ENCODE assay signal across 33 cellular contexts in the genomic region with DNA sequence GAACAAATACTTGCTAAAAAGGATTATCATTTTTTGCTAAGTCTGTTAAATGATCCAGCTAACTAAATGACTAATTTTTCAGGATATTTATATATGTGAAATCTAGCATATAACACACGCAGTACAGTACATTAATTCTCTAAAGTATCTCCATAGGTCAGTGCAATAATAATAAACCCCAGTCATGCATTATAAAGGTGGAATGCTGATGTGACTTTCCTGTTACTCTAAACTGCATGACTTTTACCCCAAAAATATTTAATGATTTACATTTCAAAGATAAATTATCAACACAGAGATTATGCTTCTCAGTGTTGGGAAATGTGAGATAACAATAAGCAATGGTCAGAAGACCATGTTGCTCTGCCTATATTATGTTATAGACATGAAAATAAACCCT.
"Had no signal": no experiment of that assay in that cellular context is flagged by ENCODE, and none has a peak within 500 bp of the region (broad histone marks: within the 10 kb centered on the region; RNA-seq: fewer than 3 reads in every experiment).

No MANE protein-coding gene starts in this region.

- H3K9me3 ChIP-seq: Peyer's patch had no signal

- H3K27ac ChIP-seq: brain microvascular endothelial cell, KMS-11, Peyer's patch, RWPE1, WERI-Rb-1 had no signal

- H3K4me3 ChIP-seq: Peyer's patch had no signal

- DNase-seq: activated CD4-positive, alpha-beta T cell treated with anti-CD3 and anti-CD28 coated beads for 1 hour; activated CD4-positive, alpha-beta T cell treated with anti-CD3 and anti-CD28 coated beads for 48 hours; activated CD4-positive, alpha-beta T cell treated with anti-CD3 and anti-CD28 coated beads, Interleukin-2, amount 50 U/mL, for 4 hours; activated CD4-positive, CD25-positive, alpha-beta regulatory T cell; activated CD8-positive, alpha-beta T cell treated with anti-CD3 and anti-CD28 coated beads for 36 hours; activated gamma-delta T cell; activated naive CD4-positive, alpha-beta T cell treated with anti-CD3 and anti-CD28 coated beads for 36 hours; activated T-cell treated with anti-CD3 and anti-CD28 coated beads, Interleukin-2, amount 50 U/mL, for 24 hours; amniotic stem cell; aorta; brain microvascular endothelial cell; central memory CD4-positive, alpha-beta T cell; MM.1S; MV-4-11; NCI-H1092; NCI-H1436 treated with DMSO at 0.1 percent for 48 hours; NCI-H1694 treated with DMSO at 0.1 percent for 48 hours; NCI-H2029; NCI-H345; NCI-H510A; NCI-H526; NCI-H748 treated with DMSO at 0.1 percent for 48 hours; NK-92 treated with Interleukin-12 subunit alpha and Interleukin-12 subunit beta, amount 100 ng/mL, for 24 hours; PC-3; Peyer's patch; SIG-M5; SW 1271; T-helper 1 cell; T-helper 2 cell; T-helper 9 cell; WERI-Rb-1 had no signal

- H3K27me3 ChIP-seq: brain microvascular endothelial cell, Peyer's patch had no signal
